In genomic region chr18:58392336-58393000, GRCh38 we compare ENCODE assay signal across 14 cellular contexts.
A peak's percentile ranks its signal among the peaks of the same experiment; 100 is the strongest.
DNase-seq lines count a peak whose midpoint lies in the region; TF ChIP-seq lines count a peak whose summit lies in the region.
"Had no signal": no experiment of that assay in that cellular context is flagged by ENCODE, and none has a peak within 500 bp of the region (broad histone marks: within the 10 kb centered on the region; RNA-seq: fewer than 3 reads in every experiment).

No MANE protein-coding gene starts in this region.

- no peaks in the 10 kb centered on the region for H3K79me2 ChIP-seq in smooth muscle cell (ENCODE audit: low read depth)

- no peak overlapping the region for H3K4me3 ChIP-seq in HUES64 (ENCODE audit: low read length)
- H3K4me3 ChIP-seq in coronary artery: no peak overlapping the region
- no peak overlapping the region for H3K4me3 ChIP-seq in smooth muscle cell

- H3K4me1 ChIP-seq in HUES64 (ENCODE audit: insufficient read depth, low read length): no peaks in the 10 kb centered on the region
- peaks cover 9% of the 10 kb centered on the region for H3K4me1 ChIP-seq in smooth muscle cell (ENCODE audit: low read depth)

- H3K27ac Mint-ChIP-seq in activated CD4-positive, alpha-beta T cell treated with anti-CD3 and anti-CD28 coated beads, Interleukin-2, amount 10 ng/mL, durations not matched to agents 24 days and 14 days: no peak overlapping the region
- H3K27ac Mint-ChIP-seq: activated naive CD8-positive, alpha-beta T cell treated with anti-CD3 and anti-CD28 coated beads, Interleukin-2, amount 10 ng/mL, durations not matched to agents 7 days and 5 days; stimulated activated memory B cell treated with anti-CD40 and anti-IgM and Interleukin-4, amounts not matched to agents 10 μg/mL and 1 μg/mL and 100 μg/mL, for 72 hours had no signal

- H3K9me3 ChIP-seq in HUES64 (ENCODE audit: insufficient read depth, low read depth, low read length) (no peaks in the 10 kb centered on the region), smooth muscle cell (replicated peaks; ENCODE audit: low read depth) (no peaks in the 10 kb centered on the region)
- H3K9me3 ChIP-seq: SK-N-SH had no signal

- WGBS in HUES64: 82% methylated on average over 10 of the region's 10 CpGs
- whole genome bisulfite sequencing in smooth muscle cell (ENCODE audit: low lambda C conversion rate): 36% methylated on average over 10 of the region's 10 CpGs

- no peak overlapping the region for H3K4me3 Mint-ChIP-seq in activated CD4-positive, alpha-beta T cell treated with anti-CD3 and anti-CD28 coated beads, Interleukin-2, amount 10 ng/mL, durations not matched to agents 24 days and 14 days
- H3K4me3 Mint-ChIP-seq: activated naive CD8-positive, alpha-beta T cell treated with anti-CD3 and anti-CD28 coated beads, Interleukin-2, amount 10 ng/mL, durations not matched to agents 7 days and 5 days; stimulated activated memory B cell treated with anti-CD40 and anti-IgM and Interleukin-4, amounts not matched to agents 10 μg/mL and 1 μg/mL and 100 μg/mL, for 72 hours had no signal

- H3K9ac ChIP-seq in HUES64 (ENCODE audit: low read depth, low read length) (no peak overlapping the region), smooth muscle cell (ENCODE audit: low read depth) (no peak overlapping the region)
- H3K9ac ChIP-seq: SK-N-SH had no signal

- peaks cover 3% of the 10 kb centered on the region for H3K4me1 Mint-ChIP-seq in activated CD4-positive, alpha-beta T cell treated with anti-CD3 and anti-CD28 coated beads, Interleukin-2, amount 10 ng/mL, durations not matched to agents 24 days and 14 days

- peaks cover 14% of the 10 kb centered on the region for H3F3A ChIP-seq in smooth muscle cell (ENCODE audit: low read depth)

- no peaks in the 10 kb centered on the region for H3K36me3 Mint-ChIP-seq in activated CD4-positive, alpha-beta T cell treated with anti-CD3 and anti-CD28 coated beads, Interleukin-2, amount 10 ng/mL, durations not matched to agents 24 days and 14 days (ENCODE audit: low read depth)
- H3K36me3 Mint-ChIP-seq: activated naive CD8-positive, alpha-beta T cell treated with anti-CD3 and anti-CD28 coated beads, Interleukin-2, amount 10 ng/mL, durations not matched to agents 7 days and 5 days had no signal

- no peaks in the 10 kb centered on the region for H3K9me3 Mint-ChIP-seq in activated CD4-positive, alpha-beta T cell treated with anti-CD3 and anti-CD28 coated beads, Interleukin-2, amount 10 ng/mL, durations not matched to agents 24 days and 14 days
- H3K9me3 Mint-ChIP-seq: activated naive CD8-positive, alpha-beta T cell treated with anti-CD3 and anti-CD28 coated beads, Interleukin-2, amount 10 ng/mL, durations not matched to agents 7 days and 5 days; stimulated activated memory B cell treated with anti-CD40 and anti-IgM and Interleukin-4, amounts not matched to agents 10 μg/mL and 1 μg/mL and 100 μg/mL, for 72 hours had no signal

- no peaks in the 10 kb centered on the region for H4K20me1 ChIP-seq in smooth muscle cell (ENCODE audit: low read depth)

- peak overlapping the region; percentile 27; the same call in 1 of the 2 replicates for H3K27ac ChIP-seq in HUES64 (ENCODE audit: low read depth, low read length)
- H3K27ac ChIP-seq in coronary artery: no peak overlapping the region
- H3K27ac ChIP-seq in smooth muscle cell (ENCODE audit: low read depth): peak overlapping the region; percentile 61
- H3K27ac ChIP-seq: epithelial cell of prostate had no signal

- no peaks in the 10 kb centered on the region for H3K27me3 ChIP-seq in HUES64 (ENCODE audit: insufficient read depth, low read length)
- no peaks in the 10 kb centered on the region for H3K27me3 ChIP-seq in smooth muscle cell (ENCODE audit: low read depth)

- H2AFZ ChIP-seq in smooth muscle cell (ENCODE audit: low read depth): no peak overlapping the region

- H3K4me2 ChIP-seq in smooth muscle cell: peak overlapping the region; percentile 50
- H3K4me2 ChIP-seq: SK-N-SH had no signal

- DNase-seq in coronary artery (ENCODE audit: low spot score) (peak; percentile 47), left kidney (ENCODE audit: low read depth, low spot score) (peak; percentile 61), smooth muscle cell (lab: John Stamatoyannopoulos, UW; ENCODE audit: unreplicated experiment) (no peak), NCI-H1105 (lab: John Stamatoyannopoulos, UW) (no peak)
- DNase-seq in stimulated activated naive CD4-positive, alpha-beta T cell treated with Interleukin-2 at 50 U/mL for 16 hours (lab: John Stamatoyannopoulos, UW): no peak
- no peak for DNase-seq in effector CD4-positive, alpha-beta T cell
- no peak for DNase-seq in activated CD4-positive, alpha-beta T cell treated with anti-CD3 and anti-CD28 coated beads, Interleukin-2, amount 10 ng/mL, durations not matched to agents 24 days and 14 days
- DNase-seq: activated naive CD8-positive, alpha-beta T cell treated with anti-CD3 and anti-CD28 coated beads, Interleukin-2, amount 10 ng/mL, durations not matched to agents 7 days and 5 days; HCEC 1CT; NCI-H524 treated with DMSO at 0.1 percent for 48 hours; SK-N-SH had no signal

- H3K36me3 ChIP-seq in HUES64 (ENCODE audit: insufficient read depth, low read length): peaks cover 82% of the 10 kb centered on the region
- H3K36me3 ChIP-seq in smooth muscle cell (ENCODE audit: low read depth): no peaks in the 10 kb centered on the region

- no peaks in the 10 kb centered on the region for H3K27me3 Mint-ChIP-seq in activated CD4-positive, alpha-beta T cell treated with anti-CD3 and anti-CD28 coated beads, Interleukin-2, amount 10 ng/mL, durations not matched to agents 24 days and 14 days
- H3K27me3 Mint-ChIP-seq: activated naive CD8-positive, alpha-beta T cell treated with anti-CD3 and anti-CD28 coated beads, Interleukin-2, amount 10 ng/mL, durations not matched to agents 7 days and 5 days; stimulated activated memory B cell treated with anti-CD40 and anti-IgM and Interleukin-4, amounts not matched to agents 10 μg/mL and 1 μg/mL and 100 μg/mL, for 72 hours had no signal

- TF ChIP-seq CTCF in coronary artery (IDR thresholded peaks at IDR 0.05) (no peak), smooth muscle cell (IDR thresholded peaks at IDR 0.05; ENCODE audit: borderline replicate concordance, insufficient read depth, poor library complexity, severe bottlenecking) (no peak)

- intact Hi-C loops in activated CD4-positive, alpha-beta T cell treated with anti-CD3 and anti-CD28 coated beads, Interleukin-2, amount 10 ng/mL, durations not matched to agents 24 days and 14 days (cut with micrococcal nuclease): no loop called here

Comparison
In these comparisons a context has a peak if more than half of its experiments do, and no peak if none do; other contexts are left out.
1. H3K27ac ChIP-seq: peak in HUES64 (single experiment) and smooth muscle cell (single experiment); none in coronary artery (0 of 2).
2. DNase-seq: peak in coronary artery (single experiment) and left kidney (single experiment); none in smooth muscle cell (single experiment), NCI-H1105 (single experiment), stimulated activated naive CD4-positive, alpha-beta T cell treated with Interleukin-2 at 50 U/mL for 16 hours (single experiment), effector CD4-positive, alpha-beta T cell (single experiment) and activated CD4-positive, alpha-beta T cell treated with anti-CD3 and anti-CD28 coated beads, Interleukin-2, amount 10 ng/mL, durations not matched to agents 24 days and 14 days (single experiment).